ENCODE assay signal across 1 cellular context in genomic region chrX:48786341-48786800, GRCh38.
TF ChIP-seq lines count a peak whose summit lies in the region.

GATA1 (plus strand) TSS chrX:48786590; CDS start chrX:48791110, 4,520 bp downstream.

TF ChIP-seq in SK-N-SH, 30 proteins besides CTCF, POLR2A, EP300 and RAD21 (continued from another document):
- TF ChIP-seq USF2 (IDR thresholded peaks at IDR 0.05; ENCODE audit: borderline replicate concordance, low read depth, low read length) (no peak), ZBTB33 (IDR thresholded peaks at IDR 0.05; ENCODE audit: borderline replicate concordance, low read depth) (no peak), RFX5 (IDR thresholded peaks at IDR 0.05; ENCODE audit: low read length) (no peak), TCF12 (IDR thresholded peaks at IDR 0.05) (no peak), MEF2A (IDR thresholded peaks at IDR 0.05; ENCODE audit: borderline replicate concordance, low read depth) (no peak), EZH2phosphoT487 (IDR thresholded peaks at IDR 0.05; ENCODE audit: borderline replicate concordance, low read depth) (no peak), FOXM1 (IDR thresholded peaks at IDR 0.05; ENCODE audit: low read depth) (no peak)
